14 cellular contexts compared by ENCODE assay signal in the genomic region with DNA sequence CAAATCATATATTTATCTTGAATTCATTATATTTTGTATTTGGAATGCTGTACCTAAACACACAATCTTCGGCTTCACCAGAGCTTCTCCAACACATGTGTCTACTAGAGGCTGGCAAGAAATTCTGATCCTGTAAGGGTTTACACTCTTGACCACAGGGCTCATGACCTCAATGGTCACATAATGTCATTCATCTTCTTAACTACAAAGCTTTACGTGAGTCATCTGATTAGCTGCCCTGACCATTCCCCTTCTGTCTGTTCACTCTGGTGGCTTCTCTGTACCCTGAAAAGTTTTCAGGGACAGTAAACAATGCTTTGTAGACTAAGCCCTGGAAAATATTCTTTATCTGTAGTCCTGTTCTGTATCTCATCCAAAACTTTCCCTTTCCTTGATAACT.
DNase-seq lines count a peak whose midpoint lies in the region; ATAC-seq lines count a peak whose summit lies in the region.
"Had no signal": no experiment of that assay in that cellular context is flagged by ENCODE, and none has a peak within 500 bp of the region (broad histone marks: within the 10 kb centered on the region; RNA-seq: fewer than 3 reads in every experiment).

No MANE protein-coding gene starts in this region.

- no peak for ATAC-seq in HG03565 (IDR thresholded peaks at IDR 0.05; ENCODE audit: unreplicated experiment)

- DNase-seq in NCI-H82 (lab: John Stamatoyannopoulos, UW) (peak; percentile 28), NCI-H82 treated with DMSO at 0.1 percent for 48 hours (lab: John Stamatoyannopoulos, UW; ENCODE audit: unreplicated experiment) (no peak), astrocyte of the hippocampus (ENCODE audit: low read depth, low spot score) (peak; percentile 53), kidney tubule cell (ENCODE audit: low spot score) (peak; percentile 3), iPS-NIHi7 (ENCODE audit: extremely low spot score) (no peak), NCI-H446 treated with DMSO at 0.1 percent for 48 hours (lab: John Stamatoyannopoulos, UW) (no peak), GM03348 (ENCODE audit: low spot score) (no peak)
- DNase-seq: DMS79, NCI-H1417, NCI-H187, NCI-H2107, NCI-H2227 treated with DMSO at 0.1 percent for 48 hours, PC-9 had no signal

Comparison
In these comparisons a context has a peak if more than half of its experiments do, and no peak if none do; other contexts are left out.
1. DNase-seq: peak in NCI-H82 (single experiment), astrocyte of the hippocampus (single experiment) and kidney tubule cell (single experiment); none in NCI-H82 treated with DMSO at 0.1 percent for 48 hours (single experiment), iPS-NIHi7 (single experiment), NCI-H446 treated with DMSO at 0.1 percent for 48 hours (single experiment) and GM03348 (single experiment).